Comparison of ENCODE assay signal across 11 cellular contexts in genomic region chrX:147838465-147839131, GRCh38.
DNase-seq lines count a peak whose midpoint lies in the region; TF ChIP-seq lines count a peak whose summit lies in the region.
"Had no signal": no experiment of that assay in that cellular context is flagged by ENCODE, and none has a peak within 500 bp of the region (broad histone marks: within the 10 kb centered on the region; RNA-seq: fewer than 3 reads in every experiment).

No MANE protein-coding gene starts in this region.

- H3K36me3 ChIP-seq in MG63, result no peaks in the 10 kb centered on the region

- TF ChIP-seq CTCF in GM13977 (IDR thresholded peaks at IDR 0.05; ENCODE audit: extremely low read depth, insufficient read depth, missing control alignments) (peak; percentile 47), epithelial cell of proximal tubule (conservative IDR thresholded peaks at IDR 0.05; ENCODE audit: low read depth, low read length) (peak; percentile 55)

- H3K9me3 ChIP-seq in MG63, result no peaks in the 10 kb centered on the region

- no peaks in the 10 kb centered on the region for H3K27me3 ChIP-seq in MG63

- H3K4me3 ChIP-seq in epithelial cell of proximal tubule (ENCODE audit: low read depth, low read length), result no peak overlapping the region
- no peak overlapping the region for H3K4me3 ChIP-seq in MG63

- DNase-seq in A172 (ENCODE audit: low spot score), result peak; percentile 9
- DNase-seq in GM13977 (ENCODE audit: low spot score), result peak; percentile 12
- peak; percentile 17 for DNase-seq in NCI-H69 (lab: John Stamatoyannopoulos, UW)
- no peak for DNase-seq in epithelial cell of proximal tubule (ENCODE audit: low read depth)
- no peak for DNase-seq in NCI-H510A (lab: John Stamatoyannopoulos, UW)
- DNase-seq in activated CD8-positive, alpha-beta memory T cell treated with anti-CD3 and anti-CD28 coated beads, Interleukin-2, amount 50 U/mL, for 48 hours, result no peak
- no peak for DNase-seq in UCSD-AML1 (lab: John Stamatoyannopoulos, UW; ENCODE audit: unreplicated experiment)
- no peak for DNase-seq in MG63
- DNase-seq: CD8-positive, alpha-beta memory T cell; hippocampal formation; stimulated activated naive CD8-positive, alpha-beta T cell treated with anti-CD3 and anti-CD28 coated beads, Interleukin-15, amount 100 ng/mL, for 72 hours had no signal

- in situ Hi-C loops in GM13977 (cut with MboI; ENCODE audit: low pct_unique_long_range_greater_than_20kb, low sequenced_read_pairs, unreplicated experiment), result no loop called here

Comparison
In these comparisons a context has a peak if more than half of its experiments do, and no peak if none do; other contexts are left out.
1. DNase-seq: peak in A172 (single experiment), GM13977 (single experiment) and NCI-H69 (single experiment); none in epithelial cell of proximal tubule (single experiment), NCI-H510A (single experiment), activated CD8-positive, alpha-beta memory T cell treated with anti-CD3 and anti-CD28 coated beads, Interleukin-2, amount 50 U/mL, for 48 hours (single experiment), UCSD-AML1 (single experiment) and MG63 (single experiment).